21 cellular contexts compared by ENCODE assay signal in genomic region chr15:87483468-87483867, GRCh38.
"Had no signal": no experiment of that assay in that cellular context is flagged by ENCODE, and none has a peak within 500 bp of the region (broad histone marks: within the 10 kb centered on the region; RNA-seq: fewer than 3 reads in every experiment).

No MANE protein-coding gene starts in this region.

- H3K9me3 Mint-ChIP-seq: stimulated activated effector memory CD8-positive, alpha-beta T cell treated with anti-CD3 and anti-CD28 coated beads, Interleukin-12 subunit alpha, Interleukin-12 subunit beta, amount 100 ng/mL, for 72 hours had no signal

- H3K36me3 Mint-ChIP-seq: naive thymus-derived CD8-positive, alpha-beta T cell; natural killer cell treated with Interleukin-12 subunit alpha and Interleukin-12 subunit beta and Interleukin-15 and Interleukin-18, amount 100 ng/mL, for 72 hours; stimulated activated effector memory CD8-positive, alpha-beta T cell treated with anti-CD3 and anti-CD28 coated beads, Interleukin-12 subunit alpha, Interleukin-12 subunit beta, amount 100 ng/mL, for 72 hours; stimulated activated naive B cell treated with anti-CD40 and anti-IgM and Interleukin-4, amounts not matched to agents 10 μg/mL and 1 μg/mL and 100 μg/mL, for 72 hours had no signal

- H3K27me3 Mint-ChIP-seq: natural killer cell treated with Interleukin-12 subunit alpha and Interleukin-12 subunit beta and Interleukin-15 and Interleukin-18, amount 100 ng/mL, for 72 hours; stimulated activated naive B cell treated with anti-CD40 and anti-IgM and Interleukin-4, amounts not matched to agents 10 μg/mL and 1 μg/mL and 100 μg/mL, for 72 hours had no signal

- H3K4me1 Mint-ChIP-seq: naive thymus-derived CD8-positive, alpha-beta T cell; stimulated activated effector memory CD8-positive, alpha-beta T cell treated with anti-CD3 and anti-CD28 coated beads, Interleukin-12 subunit alpha, Interleukin-12 subunit beta, amount 100 ng/mL, for 72 hours; stimulated activated naive B cell treated with anti-CD40 and anti-IgM and Interleukin-4, amounts not matched to agents 10 μg/mL and 1 μg/mL and 100 μg/mL, for 72 hours had no signal

- H3K4me3 Mint-ChIP-seq: naive thymus-derived CD8-positive, alpha-beta T cell; natural killer cell treated with Interleukin-12 subunit alpha and Interleukin-12 subunit beta and Interleukin-15 and Interleukin-18, amount 100 ng/mL, for 72 hours; neural crest cell; stimulated activated effector memory CD8-positive, alpha-beta T cell treated with anti-CD3 and anti-CD28 coated beads, Interleukin-12 subunit alpha, Interleukin-12 subunit beta, amount 100 ng/mL, for 72 hours; stimulated activated naive B cell treated with anti-CD40 and anti-IgM and Interleukin-4, amounts not matched to agents 10 μg/mL and 1 μg/mL and 100 μg/mL, for 72 hours; stimulated activated naive CD8-positive, alpha-beta T cell treated with anti-CD3 and anti-CD28 coated beads, Interleukin-15, Interleukin-2, amounts not matched to agents 100 ng/mL and 50 ng/mL, for 24 hours had no signal

- H3K27ac Mint-ChIP-seq: naive thymus-derived CD8-positive, alpha-beta T cell; natural killer cell treated with Interleukin-12 subunit alpha and Interleukin-12 subunit beta and Interleukin-15 and Interleukin-18, amount 100 ng/mL, for 72 hours; stimulated activated effector memory CD8-positive, alpha-beta T cell treated with anti-CD3 and anti-CD28 coated beads, Interleukin-12 subunit alpha, Interleukin-12 subunit beta, amount 100 ng/mL, for 72 hours; stimulated activated naive B cell treated with anti-CD40 and anti-IgM and Interleukin-4, amounts not matched to agents 10 μg/mL and 1 μg/mL and 100 μg/mL, for 72 hours; stimulated activated naive CD8-positive, alpha-beta T cell treated with anti-CD3 and anti-CD28 coated beads, Interleukin-15, Interleukin-2, amounts not matched to agents 100 ng/mL and 50 ng/mL, for 24 hours had no signal

- ATAC-seq: naive thymus-derived CD8-positive, alpha-beta T cell; natural killer cell treated with Interleukin-12 subunit alpha and Interleukin-12 subunit beta and Interleukin-15 and Interleukin-18, amount 100 ng/mL, for 72 hours; pancreas; right lobe of liver; stimulated activated effector memory CD8-positive, alpha-beta T cell treated with anti-CD3 and anti-CD28 coated beads, Interleukin-12 subunit alpha, Interleukin-12 subunit beta, amount 100 ng/mL, for 72 hours; stimulated activated naive B cell treated with anti-CD40 and anti-IgM and Interleukin-4, amounts not matched to agents 10 μg/mL and 1 μg/mL and 100 μg/mL, for 72 hours had no signal

- DNase-seq: naive thymus-derived CD8-positive, alpha-beta T cell; nucleus accumbens; pancreas; retina; right lobe of liver; sigmoid colon; small intestine; stimulated activated CD4-positive, alpha-beta T cell treated with anti-CD3 and anti-CD28 coated beads, Interleukin-15, amount 100 ng/mL, for 24 hours; stimulated activated CD4-positive, alpha-beta T cell treated with anti-CD3 and anti-CD28 coated beads, Interleukin-2, amount 100 ng/mL, for 24 hours; stimulated activated CD4-positive, alpha-beta T cell treated with anti-CD3 and anti-CD28 coated beads, Interleukin-2, amount 100 ng/mL, for 48 hours; stimulated activated CD4-positive, alpha-beta T cell treated with anti-CD3 and anti-CD28 coated beads, Interleukin-4, amount 100 ng/mL, for 24 hours; stimulated activated naive B cell treated with anti-CD40 and anti-IgM and Interleukin-4, amounts not matched to agents 10 μg/mL and 1 μg/mL and 100 μg/mL, for 72 hours; stimulated activated naive CD4-positive, alpha-beta T cell treated with Interleukin-2 at 50 U/mL for 16 hours; stomach; thyroid gland; trophoblast cell; upper lobe of left lung had no signal
